In genomic region chr22:32708835-32709234, GRCh38 we compare ENCODE assay signal across 22 cellular contexts.
DNase-seq lines count a peak whose midpoint lies in the region; FAIRE-seq and TF ChIP-seq lines count a peak whose summit lies in the region.
"Had no signal": no experiment of that assay in that cellular context is flagged by ENCODE, and none has a peak within 500 bp of the region (broad histone marks: within the 10 kb centered on the region; RNA-seq: fewer than 3 reads in every experiment).

No MANE protein-coding gene starts in this region.

- H3K27me3 ChIP-seq in ACC112 (ENCODE audit: insufficient read depth, low read length) (no peaks in the 10 kb centered on the region), endodermal cell (ENCODE audit: control insufficient read depth, insufficient read depth, low read length, poor library complexity, severe bottlenecking) (no peaks in the 10 kb centered on the region)
- H3K27me3 ChIP-seq: ascending aorta, esophagus squamous epithelium, upper lobe of right lung had no signal

- intact Hi-C loops in kidney (cut with DNase I) = no loop called here

- H3K79me2 ChIP-seq in ACC112 (ENCODE audit: control insufficient read depth, insufficient read depth, low read length, unreplicated experiment) = no peaks in the 10 kb centered on the region
- H3K79me2 ChIP-seq: parathyroid adenoma had no signal

- no peak overlapping the region for H3K4me3 Mint-ChIP-seq in endodermal cell
- no peak overlapping the region for H3K4me3 Mint-ChIP-seq in type B pancreatic cell

- no peak overlapping the region for H3K9ac ChIP-seq in kidney (ENCODE audit: low read length in 2 of 2)
- H3K9ac ChIP-seq in endodermal cell (ENCODE audit: extremely low read depth, low read length, poor library complexity, severe bottlenecking) = no peak overlapping the region
- H3K9ac ChIP-seq: parathyroid adenoma had no signal

- DNase-seq in GM03348 (ENCODE audit: low spot score) (peak; percentile 78), epidermal melanocyte (ENCODE audit: insufficient read length, low spot score) (peak; percentile 81), kidney (peak; percentile 69), SHP77 (lab: John Stamatoyannopoulos, UW) (no peak), endodermal cell (no peak), superior temporal gyrus (ENCODE audit: extremely low spot score) (no peak), type B pancreatic cell (ENCODE audit: extremely low spot score, unreplicated experiment) (no peak)
- DNase-seq: Caco-2; cortex of kidney; esophagus squamous epithelium; GF-D8; MM.1S; NCI-H1694 treated with DMSO at 0.1 percent for 48 hours; NCI-H446; stimulated activated CD4-positive, alpha-beta T cell treated with anti-CD3 and anti-CD28 coated beads, Interleukin-12 subunit alpha, Interleukin-12 subunit beta, amount 100 ng/mL, for 4 hours; stimulated activated naive CD4-positive, alpha-beta T cell; T-helper 9 cell; upper lobe of right lung had no signal

- H3K4me1 Mint-ChIP-seq in endodermal cell = no peaks in the 10 kb centered on the region
- peaks cover 3% of the 10 kb centered on the region for H3K4me1 Mint-ChIP-seq in type B pancreatic cell (ENCODE audit: unreplicated experiment)

- H3K27me3 Mint-ChIP-seq in endodermal cell (ENCODE audit: insufficient read depth) (peaks cover 5% of the 10 kb centered on the region), type B pancreatic cell (peaks cover 3% of the 10 kb centered on the region)

- no peaks in the 10 kb centered on the region for H3K36me3 Mint-ChIP-seq in endodermal cell (ENCODE audit: low read depth)
- H3K36me3 Mint-ChIP-seq in type B pancreatic cell = no peaks in the 10 kb centered on the region

- H3K27ac ChIP-seq in ACC112 (ENCODE audit: low read depth, low read length) (no peak overlapping the region), kidney (ENCODE audit: low read depth in 2 of 2, low read length in 2 of 2) (no peak overlapping the region), endodermal cell (ENCODE audit: low read depth, low read length) (no peak overlapping the region)
- H3K27ac ChIP-seq: ascending aorta, parathyroid adenoma, upper lobe of right lung had no signal

- H2AFZ ChIP-seq in ACC112 (ENCODE audit: low read length, unreplicated experiment) = peak overlapping the region; percentile 50
- H2AFZ ChIP-seq: parathyroid adenoma had no signal

- no peak overlapping the region for H3K27ac Mint-ChIP-seq in endodermal cell
- H3K27ac Mint-ChIP-seq in type B pancreatic cell = no peak overlapping the region

- H3K4me1 ChIP-seq in ACC112 (ENCODE audit: control insufficient read depth, insufficient read depth, low read length, unreplicated experiment) (peaks cover 13% of the 10 kb centered on the region), kidney (ENCODE audit: control insufficient read depth in 1 of 2, insufficient read depth in 1 of 2, low read depth in 1 of 2, low read length in 2 of 2) (no peaks in the 10 kb centered on the region), endodermal cell (ENCODE audit: control insufficient read depth, insufficient read depth, low read length) (no peaks in the 10 kb centered on the region)
- H3K4me1 ChIP-seq: ascending aorta, esophagus squamous epithelium, parathyroid adenoma had no signal

- H3K36me3 ChIP-seq in ACC112 (ENCODE audit: insufficient read depth, low read length) (no peaks in the 10 kb centered on the region), kidney (ENCODE audit: control insufficient read depth in 1 of 2, insufficient read depth in 2 of 2, low read length in 2 of 2) (no peaks in the 10 kb centered on the region), endodermal cell (ENCODE audit: control insufficient read depth, insufficient read depth, low read length) (no peaks in the 10 kb centered on the region)
- H3K36me3 ChIP-seq: ascending aorta, esophagus squamous epithelium, upper lobe of right lung had no signal

- peaks cover 31% of the 10 kb centered on the region for H3K9me3 Mint-ChIP-seq in endodermal cell
- peaks cover 19% of the 10 kb centered on the region for H3K9me3 Mint-ChIP-seq in type B pancreatic cell

- no peak overlapping the region for H3K4me3 ChIP-seq in ACC112 (ENCODE audit: low read depth, low read length)
- H3K4me3 ChIP-seq in kidney (ENCODE audit: low read length in 2 of 2) = no peak overlapping the region
- H3K4me3 ChIP-seq in endodermal cell (ENCODE audit: low read length) = no peak overlapping the region
- H3K4me3 ChIP-seq: ascending aorta, esophagus squamous epithelium, upper lobe of right lung had no signal

- FAIRE-seq in kidney (lab: Jason Lieb, UNC) = no peak
- FAIRE-seq: A204.1 had no signal

- WGBS in endodermal cell (ENCODE audit: insufficient coverage in 1 of 2, insufficient read length in 1 of 2), 2 experiments = 91 to 93% methylated on average over 7 to 10 of the region's 10 CpGs

- peaks cover 5 to 21% of the 10 kb centered on the region in 2 donors for H3K9me3 ChIP-seq in kidney (ENCODE audit: control insufficient read depth in 1 of 2, low read length in 2 of 2)
- H3K9me3 ChIP-seq in endodermal cell (ENCODE audit: control insufficient read depth, low read length) = peaks cover 29% of the 10 kb centered on the region

- TF ChIP-seq CTCF in kidney (IDR thresholded peaks at IDR 0.05; ENCODE audit: borderline replicate concordance, extremely low read depth, insufficient read depth) (no peak), endodermal cell (conservative IDR thresholded peaks at IDR 0.05) (no peak), type B pancreatic cell (conservative IDR thresholded peaks at IDR 0.05) (no peak)

Comparison
In these comparisons a context has a peak if more than half of its experiments do, and no peak if none do; other contexts are left out.
1. DNase-seq: peak in GM03348 (single experiment), epidermal melanocyte (single experiment) and kidney (single experiment); none in SHP77 (0 of 2), endodermal cell (single experiment), superior temporal gyrus (single experiment) and type B pancreatic cell (single experiment).